ENCODE assay signal across 13 cellular contexts in the genomic region with DNA sequence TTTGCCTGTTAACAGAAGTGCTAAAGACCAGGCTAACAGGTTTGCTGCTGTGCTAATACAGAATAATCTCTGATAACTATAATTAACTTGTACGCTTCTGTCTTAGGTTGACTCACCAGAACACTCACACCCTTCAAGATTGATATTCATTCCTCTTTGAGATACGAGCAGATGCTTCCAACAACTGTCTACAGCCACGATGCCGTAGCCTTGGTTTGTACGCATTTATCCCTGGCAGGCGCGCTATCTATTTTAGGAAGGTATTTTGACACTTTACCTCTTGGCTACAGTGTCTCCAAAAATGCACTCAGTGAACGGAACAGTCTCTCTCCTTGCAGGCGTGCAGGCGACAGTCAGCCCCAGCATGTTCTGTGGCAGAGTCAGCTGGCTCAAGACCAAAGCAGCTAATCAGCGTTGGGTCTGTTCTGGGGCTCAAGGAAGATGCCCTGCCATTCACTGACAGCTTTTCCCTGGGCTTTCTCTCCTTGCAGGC.
DNase-seq lines count a peak whose midpoint lies in the region; ATAC-seq and TF ChIP-seq lines count a peak whose summit lies in the region.
"Had no signal": no experiment of that assay in that cellular context is flagged by ENCODE, and none has a peak within 500 bp of the region (broad histone marks: within the 10 kb centered on the region; RNA-seq: fewer than 3 reads in every experiment).

No MANE protein-coding gene starts in this region.

- H2BK120ac ChIP-seq in mesendoderm (ENCODE audit: low read depth, low read length) = no peak overlapping the region

- no peaks in the 10 kb centered on the region for H3K79me1 ChIP-seq in mesendoderm (ENCODE audit: low read length)

- H3K4me1 Mint-ChIP-seq in activated CD4-positive, alpha-beta T cell treated with anti-CD3 and anti-CD28 coated beads, Interleukin-2, amount 10 ng/mL, durations not matched to agents 24 days and 14 days = no peaks in the 10 kb centered on the region
- H3K4me1 Mint-ChIP-seq: stimulated activated naive CD8-positive, alpha-beta T cell treated with anti-CD3 and anti-CD28 coated beads, Interleukin-15, amount 100 ng/mL, for 72 hours; T-cell had no signal

- H3K18ac ChIP-seq in mesendoderm (ENCODE audit: low read length) = peak overlapping the region; percentile 21

- H4K8ac ChIP-seq in mesendoderm (ENCODE audit: low read depth, low read length) = no peak overlapping the region

- no peak overlapping the region for H3K4ac ChIP-seq in mesendoderm (ENCODE audit: low read depth, low read length)

- no peak overlapping the region for H2BK15ac ChIP-seq in mesendoderm (replicated peaks; ENCODE audit: low read depth)

- no peak overlapping the region for H3K4me2 ChIP-seq in mesendoderm (ENCODE audit: low read length)

- no peak overlapping the region for H3K27ac Mint-ChIP-seq in activated CD4-positive, alpha-beta T cell treated with anti-CD3 and anti-CD28 coated beads, Interleukin-2, amount 10 ng/mL, durations not matched to agents 24 days and 14 days
- H3K27ac Mint-ChIP-seq: stimulated activated naive CD8-positive, alpha-beta T cell treated with anti-CD3 and anti-CD28 coated beads, Interleukin-15, amount 100 ng/mL, for 72 hours; T-cell had no signal

- H3K4me3 ChIP-seq in RWPE2 (ENCODE audit: severe bottlenecking) (no peak overlapping the region), epithelial cell of esophagus (ENCODE audit: low read length) (no peak overlapping the region), mesendoderm (ENCODE audit: low read length) (no peak overlapping the region)
- H3K4me3 ChIP-seq: colonic mucosa had no signal

- H3K27me3 ChIP-seq in RWPE2 (ENCODE audit: insufficient read depth, poor library complexity, severe bottlenecking) (no peaks in the 10 kb centered on the region), mesendoderm (ENCODE audit: insufficient read depth, low read length, poor library complexity) (no peaks in the 10 kb centered on the region)
- H3K27me3 ChIP-seq: colonic mucosa, sigmoid colon had no signal

- intact Hi-C loops in activated CD4-positive, alpha-beta T cell treated with anti-CD3 and anti-CD28 coated beads, Interleukin-2, amount 10 ng/mL, durations not matched to agents 24 days and 14 days (cut with micrococcal nuclease) = no loop called here

- H3K9me3 ChIP-seq in RWPE2 (ENCODE audit: severe bottlenecking) = no peaks in the 10 kb centered on the region
- H3K9me3 ChIP-seq: colonic mucosa, sigmoid colon had no signal

- H3K36me3 ChIP-seq in RWPE2 (ENCODE audit: low read depth) (no peaks in the 10 kb centered on the region), mesendoderm (ENCODE audit: control insufficient read depth, insufficient read depth, low read length) (no peaks in the 10 kb centered on the region)
- H3K36me3 ChIP-seq: colonic mucosa, sigmoid colon had no signal

- H4K5ac ChIP-seq in mesendoderm (ENCODE audit: low read length) = no peak overlapping the region

- DNase-seq in RWPE2 (ENCODE audit: low spot score) (no peak), epithelial cell of esophagus (ENCODE audit: low read depth) (peak; percentile 78), mesendoderm (peak; percentile 55), superior temporal gyrus (ENCODE audit: extremely low spot score) (peak; percentile 40), HPDE6-E6E7 (ENCODE audit: extremely low spot score) (no peak), NOMO-1 treated with DMSO at 0.1 percent for 48 hours (lab: John Stamatoyannopoulos, UW; ENCODE audit: unreplicated experiment) (no peak)
- DNase-seq in activated CD4-positive, alpha-beta T cell treated with anti-CD3 and anti-CD28 coated beads, Interleukin-2, amount 10 ng/mL, durations not matched to agents 24 days and 14 days = no peak
- DNase-seq: activated T-cell treated with anti-CD3 and anti-CD28 coated beads for 4 hours; colonic mucosa; NCI-H345; sigmoid colon; stimulated activated naive CD8-positive, alpha-beta T cell treated with anti-CD3 and anti-CD28 coated beads, Interleukin-15, amount 100 ng/mL, for 72 hours; T-cell had no signal

- no CpG with 5 or more reads among the region's 11 CpGs for WGBS in mesendoderm (ENCODE audit: extremely low coverage, insufficient coverage, low lambda C conversion rate)

- no peaks in the 10 kb centered on the region for H3K4me1 ChIP-seq in RWPE2 (ENCODE audit: insufficient read depth, poor library complexity, severe bottlenecking)
- peaks cover 6% of the 10 kb centered on the region for H3K4me1 ChIP-seq in mesendoderm (ENCODE audit: control insufficient read depth, low read depth, low read length)
- H3K4me1 ChIP-seq: colonic mucosa had no signal

- no peak overlapping the region for H3K56ac ChIP-seq in mesendoderm (ENCODE audit: low read length)

- H2AK5ac ChIP-seq in mesendoderm (ENCODE audit: low read length) = no peak overlapping the region

- no peak overlapping the region for H2BK5ac ChIP-seq in mesendoderm (ENCODE audit: low read length)

- ATAC-seq in RWPE2 (ENCODE audit: low read depth) = 0 out of 3 replicates have a peak, but pooled peaks have one; percentile 31
- ATAC-seq: stimulated activated naive CD8-positive, alpha-beta T cell treated with anti-CD3 and anti-CD28 coated beads, Interleukin-15, amount 100 ng/mL, for 72 hours; T-cell had no signal

- no peak overlapping the region for H3K9ac ChIP-seq in mesendoderm (ENCODE audit: low read length)

- H3K4me3 Mint-ChIP-seq in activated CD4-positive, alpha-beta T cell treated with anti-CD3 and anti-CD28 coated beads, Interleukin-2, amount 10 ng/mL, durations not matched to agents 24 days and 14 days = no peak overlapping the region
- H3K4me3 Mint-ChIP-seq: stimulated activated naive CD8-positive, alpha-beta T cell treated with anti-CD3 and anti-CD28 coated beads, Interleukin-15, amount 100 ng/mL, for 72 hours; T-cell had no signal

- TF ChIP-seq CTCF in RWPE2 (IDR thresholded peaks at IDR 0.05; ENCODE audit: poor library complexity, severe bottlenecking) (no peak), epithelial cell of esophagus (IDR thresholded peaks at IDR 0.05; ENCODE audit: insufficient read depth, low read depth, low read length, missing control alignments) (no peak)

- H3K27ac ChIP-seq in RWPE2 (ENCODE audit: poor library complexity, severe bottlenecking) (no peak overlapping the region), mesendoderm (ENCODE audit: low read depth, low read length) (no peak overlapping the region)
- H3K27ac ChIP-seq: colonic mucosa had no signal

- no peaks in the 10 kb centered on the region for H3K36me3 Mint-ChIP-seq in activated CD4-positive, alpha-beta T cell treated with anti-CD3 and anti-CD28 coated beads, Interleukin-2, amount 10 ng/mL, durations not matched to agents 24 days and 14 days (ENCODE audit: low read depth)
- H3K36me3 Mint-ChIP-seq: T-cell had no signal

- no peaks in the 10 kb centered on the region for H3K27me3 Mint-ChIP-seq in activated CD4-positive, alpha-beta T cell treated with anti-CD3 and anti-CD28 coated beads, Interleukin-2, amount 10 ng/mL, durations not matched to agents 24 days and 14 days
- H3K27me3 Mint-ChIP-seq: stimulated activated naive CD8-positive, alpha-beta T cell treated with anti-CD3 and anti-CD28 coated beads, Interleukin-15, amount 100 ng/mL, for 72 hours had no signal

- no peak overlapping the region for H3K23ac ChIP-seq in mesendoderm (ENCODE audit: low read length)

- no peaks in the 10 kb centered on the region for H3K79me2 ChIP-seq in mesendoderm (ENCODE audit: control insufficient read depth, insufficient read depth, low read length)

- no peaks in the 10 kb centered on the region for H3K9me3 Mint-ChIP-seq in activated CD4-positive, alpha-beta T cell treated with anti-CD3 and anti-CD28 coated beads, Interleukin-2, amount 10 ng/mL, durations not matched to agents 24 days and 14 days

Comparison
In these comparisons a context has a peak if more than half of its experiments do, and no peak if none do; other contexts are left out.
1. DNase-seq: peak in epithelial cell of esophagus (single experiment), mesendoderm (single experiment) and superior temporal gyrus (single experiment); none in RWPE2 (single experiment), activated CD4-positive, alpha-beta T cell treated with anti-CD3 and anti-CD28 coated beads, Interleukin-2, amount 10 ng/mL, durations not matched to agents 24 days and 14 days (single experiment), HPDE6-E6E7 (single experiment) and NOMO-1 treated with DMSO at 0.1 percent for 48 hours (single experiment).